Comparison of ENCODE assay signal across 14 cellular contexts in genomic region chr1:170414989-170415733, GRCh38.
A peak's percentile ranks its signal among the peaks of the same experiment; 100 is the strongest.
DNase-seq lines count a peak whose midpoint lies in the region; ATAC-seq and TF ChIP-seq lines count a peak whose summit lies in the region.
"Had no signal": no experiment of that assay in that cellular context is flagged by ENCODE, and none has a peak within 500 bp of the region (broad histone marks: within the 10 kb centered on the region; RNA-seq: fewer than 3 reads in every experiment).

No MANE protein-coding gene starts in this region.

- no peaks in the 10 kb centered on the region for H3K9me3 Mint-ChIP-seq in HFFc6
- H3K9me3 Mint-ChIP-seq: activated naive CD8-positive, alpha-beta T cell treated with anti-CD3 and anti-CD28 coated beads, Interleukin-2, amount 10 ng/mL, durations not matched to agents 7 days and 5 days had no signal

- ATAC-seq in HG02938 (IDR thresholded peaks at IDR 0.05; ENCODE audit: unreplicated experiment): no peak
- ATAC-seq in HG03571 (IDR thresholded peaks at IDR 0.05; ENCODE audit: unreplicated experiment): no peak
- no peak for ATAC-seq in GM18517 (IDR thresholded peaks at IDR 0.05; ENCODE audit: unreplicated experiment)
- ATAC-seq: pancreas had no signal

- no peaks in the 10 kb centered on the region for H3K27me3 Mint-ChIP-seq in HFFc6 (ENCODE audit: insufficient read depth)

- peaks cover 47% of the 10 kb centered on the region for H3K4me1 Mint-ChIP-seq in HFFc6 (ENCODE audit: low read depth)
- H3K4me1 Mint-ChIP-seq: activated naive CD8-positive, alpha-beta T cell treated with anti-CD3 and anti-CD28 coated beads, Interleukin-2, amount 10 ng/mL, durations not matched to agents 7 days and 5 days; CD14-positive monocyte had no signal

- H3K9me3 ChIP-seq in left ventricle myocardium inferior (replicated peaks): no peaks in the 10 kb centered on the region
- H3K9me3 ChIP-seq: pancreas had no signal

- H3K27me3 ChIP-seq in left ventricle myocardium inferior (ENCODE audit: low read depth): no peaks in the 10 kb centered on the region
- H3K27me3 ChIP-seq: pancreas had no signal

- no peaks in the 10 kb centered on the region for H3K36me3 ChIP-seq in left ventricle myocardium inferior
- H3K36me3 ChIP-seq: pancreas had no signal

- intact Hi-C loops in left ventricle myocardium inferior (cut with micrococcal nuclease): no loop called here

- H3K4me3 ChIP-seq in astrocyte of the spinal cord (ENCODE audit: low read depth, low read length) (no peak overlapping the region), left ventricle myocardium inferior (no peak overlapping the region)
- H3K4me3 ChIP-seq: pancreas had no signal

- DNase-seq in HFFc6 (no peak), astrocyte of the spinal cord (ENCODE audit: low read depth, low spot score) (peak; percentile 32), left ventricle myocardium inferior (no peak), superior temporal gyrus (ENCODE audit: extremely low spot score) (peak; percentile 11)
- DNase-seq in stimulated activated CD4-positive, alpha-beta T cell treated with anti-CD3 and anti-CD28 coated beads, Interleukin-4, amount 100 ng/mL, for 1 hour: no peak
- DNase-seq: activated naive CD8-positive, alpha-beta T cell treated with anti-CD3 and anti-CD28 coated beads, Interleukin-2, amount 10 ng/mL, durations not matched to agents 7 days and 5 days; activated T-cell treated with anti-CD3 and anti-CD28 coated beads for 4 hours; NCI-H1436 treated with DMSO at 0.1 percent for 48 hours; NCI-H524; pancreas had no signal

- H3K4me1 ChIP-seq in left ventricle myocardium inferior: peaks cover 32% of the 10 kb centered on the region

- peaks cover 5% of the 10 kb centered on the region; the same call in 1 of the 2 replicates for H3K36me3 Mint-ChIP-seq in HFFc6 (ENCODE audit: low read depth)
- H3K36me3 Mint-ChIP-seq: activated naive CD8-positive, alpha-beta T cell treated with anti-CD3 and anti-CD28 coated beads, Interleukin-2, amount 10 ng/mL, durations not matched to agents 7 days and 5 days; CD14-positive monocyte had no signal

- in situ Hi-C loops in astrocyte of the spinal cord (cut with HindIII; ENCODE audit: low sequenced_read_pairs): no loop called here

- peak overlapping the region; percentile 59 for H3K27ac Mint-ChIP-seq in HFFc6
- H3K27ac Mint-ChIP-seq: activated naive CD8-positive, alpha-beta T cell treated with anti-CD3 and anti-CD28 coated beads, Interleukin-2, amount 10 ng/mL, durations not matched to agents 7 days and 5 days; CD14-positive monocyte had no signal

- H3K27ac ChIP-seq in left ventricle myocardium inferior (replicated peaks): peak overlapping the region; percentile 72
- H3K27ac ChIP-seq: pancreas had no signal

- no peak overlapping the region for H3K4me3 Mint-ChIP-seq in HFFc6
- H3K4me3 Mint-ChIP-seq: activated naive CD8-positive, alpha-beta T cell treated with anti-CD3 and anti-CD28 coated beads, Interleukin-2, amount 10 ng/mL, durations not matched to agents 7 days and 5 days; CD14-positive monocyte had no signal

- TF ChIP-seq CTCF in HFFc6 (IDR thresholded peaks at IDR 0.05) (no peak), astrocyte of the spinal cord (IDR thresholded peaks at IDR 0.05; ENCODE audit: low read depth, low read length) (no peak), left ventricle myocardium inferior (IDR thresholded peaks at IDR 0.05; ENCODE audit: borderline replicate concordance) (no peak)

Comparison
In these comparisons a context has a peak if more than half of its experiments do, and no peak if none do; other contexts are left out.
1. DNase-seq: peak in astrocyte of the spinal cord (single experiment) and superior temporal gyrus (single experiment); none in HFFc6 (single experiment), left ventricle myocardium inferior (single experiment) and stimulated activated CD4-positive, alpha-beta T cell treated with anti-CD3 and anti-CD28 coated beads, Interleukin-4, amount 100 ng/mL, for 1 hour (single experiment).